Comparison of ENCODE assay signal across 33 cellular contexts in the genomic region with DNA sequence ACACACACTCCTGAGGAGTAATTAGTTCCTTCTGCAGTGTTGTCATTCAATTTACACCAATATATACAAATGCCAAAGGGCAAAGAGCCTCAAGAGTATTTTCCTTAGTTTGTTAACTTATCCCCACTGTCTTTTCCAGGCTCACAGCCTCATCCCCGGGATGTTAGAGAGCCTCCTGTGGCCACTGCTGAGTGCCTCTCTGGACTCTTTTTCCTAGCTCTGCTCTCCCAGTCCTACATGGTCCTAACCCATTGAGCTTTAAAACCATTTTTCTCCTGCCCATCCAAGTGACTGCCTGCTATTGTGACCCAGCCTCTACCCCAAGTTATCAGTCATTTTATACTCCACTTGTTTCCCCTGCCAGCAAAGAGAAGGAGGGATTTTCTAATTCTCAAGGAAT. TPM values are rescaled to one million over a fixed set of nuclear protein-coding genes. Genes with fewer than 3 reads are reported as not detected.
"Had no signal": no experiment of that assay in that cellular context is flagged by ENCODE, and none has a peak within 500 bp of the region (broad histone marks: within the 10 kb centered on the region; RNA-seq: fewer than 3 reads in every experiment).

No MANE protein-coding gene starts in this region.

- H3K9ac ChIP-seq: SK-N-SH had no signal

- H3K4me1 Mint-ChIP-seq: activated naive CD8-positive, alpha-beta T cell treated with anti-CD3 and anti-CD28 coated beads, Interleukin-2, amount 10 ng/mL, durations not matched to agents 7 days and 5 days had no signal

- H3K27me3 ChIP-seq: adrenal gland, body of pancreas, cardiac muscle cell, SJCRH30 had no signal

- H3K36me3 ChIP-seq: adrenal gland, cardiac muscle cell, SJCRH30 had no signal

- H3K36me3 Mint-ChIP-seq: activated naive CD8-positive, alpha-beta T cell treated with anti-CD3 and anti-CD28 coated beads, Interleukin-2, amount 10 ng/mL, durations not matched to agents 7 days and 5 days had no signal

- ATAC-seq: activated CD8-positive, alpha-beta T cell treated with anti-CD3 and anti-CD28 coated beads, Interleukin-2, amount 10 ng/mL, durations not matched to agents 7 days and 5 days; body of pancreas; Panc1 had no signal

- H3K27ac ChIP-seq: adrenal gland, body of pancreas, cardiac muscle cell, RWPE1, SJCRH30 had no signal

- FAIRE-seq: colon had no signal

- H3K4me2 ChIP-seq: SK-N-SH had no signal

- H3K4me3 Mint-ChIP-seq: activated CD8-positive, alpha-beta T cell treated with anti-CD3 and anti-CD28 coated beads, Interleukin-2, amount 10 ng/mL, durations not matched to agents 7 days and 5 days; activated naive CD8-positive, alpha-beta T cell treated with anti-CD3 and anti-CD28 coated beads, Interleukin-2, amount 10 ng/mL, durations not matched to agents 7 days and 5 days had no signal

- H3K9me3 Mint-ChIP-seq: activated naive CD8-positive, alpha-beta T cell treated with anti-CD3 and anti-CD28 coated beads, Interleukin-2, amount 10 ng/mL, durations not matched to agents 7 days and 5 days had no signal

- H3K9me3 ChIP-seq: adrenal gland, body of pancreas, SJCRH30, SK-N-SH had no signal

- H3K27ac Mint-ChIP-seq: activated CD8-positive, alpha-beta T cell treated with anti-CD3 and anti-CD28 coated beads, Interleukin-2, amount 10 ng/mL, durations not matched to agents 7 days and 5 days; activated naive CD8-positive, alpha-beta T cell treated with anti-CD3 and anti-CD28 coated beads, Interleukin-2, amount 10 ng/mL, durations not matched to agents 7 days and 5 days had no signal

- H3K4me3 ChIP-seq: adrenal gland, body of pancreas, cardiac muscle cell, SJCRH30 had no signal

- H3K4me1 ChIP-seq: adrenal gland, body of pancreas, SJCRH30 had no signal

- DNase-seq: activated CD4-positive, alpha-beta T cell treated with anti-CD3 and anti-CD28 coated beads for 48 hours; activated CD4-positive, alpha-beta T cell treated with anti-CD3 and anti-CD28 coated beads, Interleukin-2, amount 50 U/mL, for 4 hours; activated CD4-positive, CD25-positive, alpha-beta regulatory T cell treated with anti-CD3 and anti-CD28 coated beads, Interleukin-2, amount 50 U/mL, for 72 hours; activated CD8-positive, alpha-beta memory T cell treated with anti-CD3 and anti-CD28 coated beads, Interleukin-2, amount 50 U/mL, for 48 hours; activated CD8-positive, alpha-beta T cell treated with anti-CD3 and anti-CD28 coated beads, Interleukin-2, amount 10 ng/mL, durations not matched to agents 7 days and 5 days; activated naive CD4-positive, alpha-beta T cell treated with anti-CD3 and anti-CD28 coated beads, Interleukin-2, amount 50 U/mL, for 16 hours; activated naive CD8-positive, alpha-beta T cell treated with anti-CD3 and anti-CD28 coated beads, Interleukin-2, amount 10 ng/mL, durations not matched to agents 7 days and 5 days; activated T-cell treated with anti-CD3 and anti-CD28 coated beads, Interleukin-2, amount 50 U/mL, for 1 hour; adrenal gland; aorta; body of pancreas; cerebellar nuclear complex; NCI-H1092; NCI-H1417 treated with DMSO at 0.1 percent for 48 hours; NCI-H1694; NCI-H2029; NCI-H2107; NCI-H2171 treated with DMSO at 0.1 percent for 48 hours; NCI-H345; NCI-H510A; NCI-H526 treated with DMSO at 0.1 percent for 48 hours; NCI-H82; Right ventricle myocardium superior; SJCRH30; SK-N-SH; T-helper 1 cell had no signal

RNA-seq across cellular contexts. Expression of gene TTC29, which starts 23.5 kb away (rescaled TPM):
- total RNA-seq: activated CD8-positive, alpha-beta T cell treated with anti-CD3 and anti-CD28 coated beads, Interleukin-2, amount 10 ng/mL, durations not matched to agents 7 days and 5 days; activated naive CD8-positive, alpha-beta T cell treated with anti-CD3 and anti-CD28 coated beads, Interleukin-2, amount 10 ng/mL, durations not matched to agents 7 days and 5 days; adrenal gland; aorta; body of pancreas; MCF 10A; OCI-LY7; Right ventricle myocardium superior; SJCRH30; T-helper 2 cell treated with Interferon-gamma antibody and Interleukin-4, amounts not matched to agents 100 ng/mL and 5 ng/mL, for 36 hours had no signal
- polyA plus RNA-seq: adrenal gland, aorta, SK-N-SH had no signal
